ENCODE assay signal across 8 cellular contexts in genomic region chr6:32244946-32245398, GRCh38. TPM values are rescaled to one million over a fixed set of nuclear protein-coding genes. Genes with fewer than 3 reads are reported as not detected.
DNase-seq lines count a peak whose midpoint lies in the region; ATAC-seq and TF ChIP-seq lines count a peak whose summit lies in the region.

No MANE protein-coding gene starts in this region.

- peaks cover 7% of the 10 kb centered on the region; the same call in 1 of the 2 replicates for H3K9me3 ChIP-seq in SJSA1 (replicated peaks)
- no peaks in the 10 kb centered on the region for H3K9me3 ChIP-seq in parathyroid adenoma (ENCODE audit: control insufficient read depth, low read length)
- no peaks in the 10 kb centered on the region for H3K9me3 ChIP-seq in thoracic aorta

- H2AFZ ChIP-seq in parathyroid adenoma, result peak overlapping the region; percentile 65

- TF ChIP-seq CTCF in parathyroid adenoma (IDR thresholded peaks at IDR 0.05) (peak; percentile 96), thoracic aorta (IDR thresholded peaks at IDR 0.05) (peak; percentile 91)

- H3K4me1 ChIP-seq in SJSA1 (replicated peaks) (peaks cover 9% of the 10 kb centered on the region), parathyroid adenoma (peaks cover 2% of the 10 kb centered on the region), thoracic aorta (ENCODE audit: control insufficient read depth in 1 of 2, low read depth in 2 of 2) (peaks cover 0 to 8% of the 10 kb centered on the region in 2 donors)

- ATAC-seq in thoracic aorta (ENCODE audit: insufficient number of reproducible peaks, low FRiP score, low read depth) (no peak), GM21526 (IDR thresholded peaks at IDR 0.05; ENCODE audit: low FRiP score, unreplicated experiment) (no peak)

- no peak overlapping the region for H3K9ac ChIP-seq in parathyroid adenoma

- H3K27ac ChIP-seq in SJSA1 (no peak overlapping the region), parathyroid adenoma (peak overlapping the region; percentile 37), thoracic aorta (no peak overlapping the region)

- H3K4me2 ChIP-seq in parathyroid adenoma (ENCODE audit: low read length), result peak overlapping the region; percentile 41

- no peaks in the 10 kb centered on the region for H3K79me2 ChIP-seq in parathyroid adenoma

- H3K27me3 ChIP-seq in SJSA1 (replicated peaks) (no peaks in the 10 kb centered on the region), parathyroid adenoma (ENCODE audit: control insufficient read depth, insufficient read depth, low read length) (no peaks in the 10 kb centered on the region), thoracic aorta (replicated peaks; ENCODE audit: insufficient read depth) (no peaks in the 10 kb centered on the region)

- DNase-seq in COLO829 (ENCODE audit: low spot score) (peak; percentile 95), HPDE6-E6E7 (ENCODE audit: extremely low spot score) (peak; percentile 86), SJSA1 (ENCODE audit: low read depth in 1 of 2, low spot score in 2 of 2) (peak; percentile 75 to 80), glomerular visceral epithelial cell (ENCODE audit: extremely low spot score) (peak; percentile 71), thoracic aorta (ENCODE audit: low spot score) (no peak)
- peak; percentile 70 for DNase-seq in activated naive CD4-positive, alpha-beta T cell treated with Interleukin-2 at 50 U/mL for 16 hours

- no peak overlapping the region for H3K4me3 ChIP-seq in SJSA1
- H3K4me3 ChIP-seq in parathyroid adenoma (ENCODE audit: low read depth, low read length), result no peak overlapping the region
- H3K4me3 ChIP-seq in thoracic aorta, result peak overlapping the region; percentile 55

- H3K36me3 ChIP-seq in SJSA1 (no peaks in the 10 kb centered on the region), parathyroid adenoma (ENCODE audit: control insufficient read depth, insufficient read depth, low read length) (no peaks in the 10 kb centered on the region), thoracic aorta (no peaks in the 10 kb centered on the region)

RNA-seq across cellular contexts. Expression of gene NOTCH4, which starts 21.1 kb away (rescaled TPM):
- total RNA-seq in SJSA1 (2014; rRNA removed; shearing (Covaris generic)), result 1.6 and 2.0 TPM in 2 replicates
- total RNA-seq in thoracic aorta, result 10 to 100 TPM; 23.6 to 26.0 TPM

RNA-seq across cellular contexts. Expression of gene GPSM3, which starts 52.5 kb away (rescaled TPM):
- total RNA-seq in SJSA1 (2014; rRNA removed; shearing (Covaris generic)), result 15.3 and 16.2 TPM in 2 replicates
- 10 to 100 TPM; 11.9 to 22.2 TPM for total RNA-seq in thoracic aorta

RNA-seq across cellular contexts. Expression of gene PBX2, which starts 55.0 kb away (rescaled TPM):
- total RNA-seq in SJSA1 (2014; rRNA removed; shearing (Covaris generic)), result 11.8 and 13.2 TPM in 2 replicates
- total RNA-seq in thoracic aorta, result 10 to 100 TPM; 35.7 to 59.4 TPM
